In the genomic region with DNA sequence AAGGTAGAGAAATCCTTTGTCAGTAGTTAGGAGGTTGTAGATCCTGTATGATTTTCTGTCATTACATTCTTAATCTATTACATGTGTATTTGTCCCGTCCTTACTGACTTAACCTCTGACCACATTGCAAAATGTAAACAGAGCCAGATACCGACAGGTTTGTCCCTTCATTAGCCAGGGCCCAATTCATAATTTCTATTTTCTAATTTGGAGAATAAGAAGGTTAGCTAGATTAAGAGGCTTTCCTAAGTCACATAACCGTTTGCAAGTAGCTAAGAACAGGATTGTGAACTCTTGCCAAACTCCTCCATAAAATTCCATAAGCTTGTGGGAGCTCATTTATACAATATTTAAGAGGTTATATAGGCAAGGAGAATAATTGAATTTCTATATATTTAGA, we compare ENCODE assay signal across 2 cellular contexts.
TF ChIP-seq lines count a peak whose summit lies in the region.

No MANE protein-coding gene starts in this region.

TF ChIP-seq in HCT116, 20 proteins besides CTCF, POLR2A, EP300 and RAD21:
- no peak for TF ChIP-seq POLR2AphosphoS5 (IDR thresholded peaks at IDR 0.05; ENCODE audit: low read depth, low read length)
- no peak for TF ChIP-seq EZH2 (IDR thresholded peaks at IDR 0.05)
- no peak for TF ChIP-seq SIN3A (IDR thresholded peaks at IDR 0.05; ENCODE audit: low read depth)

TF ChIP-seq in liver, 16 proteins besides CTCF, POLR2A, EP300 and RAD21:
- TF ChIP-seq FOXA1 (IDR thresholded peaks at IDR 0.05) = peak; percentile 93
- TF ChIP-seq HNF4G (IDR thresholded peaks at IDR 0.05) = peak; percentile 26
- peak; percentile 95 for TF ChIP-seq FOXA2 (IDR thresholded peaks at IDR 0.05)
- TF ChIP-seq SP1 (IDR thresholded peaks at IDR 0.05) = peak; percentile 65
- no peak for TF ChIP-seq ATF3 (IDR thresholded peaks at IDR 0.05)
- TF ChIP-seq HNF4A (conservative IDR thresholded peaks at IDR 0.05) = peak; percentile 54 to 71
- TF ChIP-seq JUND (IDR thresholded peaks at IDR 0.05) = peak; percentile 34 to 50
- peak; percentile 55 to 62 for TF ChIP-seq RXRA (IDR thresholded peaks at IDR 0.05)
- no peak for TF ChIP-seq TAF1 (conservative IDR thresholded peaks at IDR 0.05)
- TF ChIP-seq EGR1 (IDR thresholded peaks at IDR 0.05; ENCODE audit: low read depth in 2 of 2) = no peak
- TF ChIP-seq, protein P1, sequence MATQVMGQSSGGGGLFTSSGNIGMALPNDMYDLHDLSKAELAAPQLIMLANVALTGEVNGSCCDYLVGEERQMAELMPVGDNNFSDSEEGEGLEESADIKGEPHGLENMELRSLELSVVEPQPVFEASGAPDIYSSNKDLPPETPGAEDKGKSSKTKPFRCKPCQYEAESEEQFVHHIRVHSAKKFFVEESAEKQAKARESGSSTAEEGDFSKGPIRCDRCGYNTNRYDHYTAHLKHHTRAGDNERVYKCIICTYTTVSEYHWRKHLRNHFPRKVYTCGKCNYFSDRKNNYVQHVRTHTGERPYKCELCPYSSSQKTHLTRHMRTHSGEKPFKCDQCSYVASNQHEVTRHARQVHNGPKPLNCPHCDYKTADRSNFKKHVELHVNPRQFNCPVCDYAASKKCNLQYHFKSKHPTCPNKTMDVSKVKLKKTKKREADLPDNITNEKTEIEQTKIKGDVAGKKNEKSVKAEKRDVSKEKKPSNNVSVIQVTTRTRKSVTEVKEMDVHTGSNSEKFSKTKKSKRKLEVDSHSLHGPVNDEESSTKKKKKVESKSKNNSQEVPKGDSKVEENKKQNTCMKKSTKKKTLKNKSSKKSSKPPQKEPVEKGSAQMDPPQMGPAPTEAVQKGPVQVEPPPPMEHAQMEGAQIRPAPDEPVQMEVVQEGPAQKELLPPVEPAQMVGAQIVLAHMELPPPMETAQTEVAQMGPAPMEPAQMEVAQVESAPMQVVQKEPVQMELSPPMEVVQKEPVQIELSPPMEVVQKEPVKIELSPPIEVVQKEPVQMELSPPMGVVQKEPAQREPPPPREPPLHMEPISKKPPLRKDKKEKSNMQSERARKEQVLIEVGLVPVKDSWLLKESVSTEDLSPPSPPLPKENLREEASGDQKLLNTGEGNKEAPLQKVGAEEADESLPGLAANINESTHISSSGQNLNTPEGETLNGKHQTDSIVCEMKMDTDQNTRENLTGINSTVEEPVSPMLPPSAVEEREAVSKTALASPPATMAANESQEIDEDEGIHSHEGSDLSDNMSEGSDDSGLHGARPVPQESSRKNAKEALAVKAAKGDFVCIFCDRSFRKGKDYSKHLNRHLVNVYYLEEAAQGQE (IDR thresholded peaks at IDR 0.05) = no peak
- TF ChIP-seq NR2F2 (IDR thresholded peaks at IDR 0.05) = peak; percentile 80
